8 cellular contexts compared by ENCODE assay signal in genomic region chr10:110336111-110336721, GRCh38. TPM values are rescaled to one million over a fixed set of nuclear protein-coding genes. Genes with fewer than 3 reads are reported as not detected.
DNase-seq lines count a peak whose midpoint lies in the region; ATAC-seq, FAIRE-seq and TF ChIP-seq lines count a peak whose summit lies in the region.

No MANE protein-coding gene starts in this region.

- no peaks in the 10 kb centered on the region for H3K79me2 ChIP-seq in keratinocyte (ENCODE audit: control insufficient read depth, insufficient read depth, low read length)

- DNase-seq in ACHN = peak; percentile 90
- DNase-seq in HFFc6 = peak; percentile 96
- peak; percentile 94 for DNase-seq in astrocyte of the cerebellum (ENCODE audit: low read depth)
- DNase-seq in keratinocyte (ENCODE audit: low read depth, low spot score) = peak; percentile 73
- DNase-seq in NCI-H1105 (lab: John Stamatoyannopoulos, UW) = no peak
- DNase-seq in stomach = no peak
- DNase-seq in mesenteric fat pad (ENCODE audit: low spot score) = no peak

- H3K4me3 ChIP-seq in astrocyte of the cerebellum (ENCODE audit: low read depth, low read length) (no peak overlapping the region), keratinocyte (ENCODE audit: control insufficient read depth in 2 of 3, extremely low read depth in 1 of 3, insufficient read depth in 2 of 3, low read depth in 1 of 3, low read length in 3 of 3) (peak overlapping the region in 1 of 3 experiments; percentile 43), stomach (no peak overlapping the region)

- WGBS in stomach, 5 donors = 47 to 77% (median 59%) methylated on average over 10 of the region's 10 CpGs

- H3K9ac ChIP-seq in keratinocyte (ENCODE audit: control insufficient read depth, extremely low read depth, insufficient read depth, low read length) = peak overlapping the region; percentile 46

- H3K4me2 ChIP-seq in keratinocyte (ENCODE audit: control insufficient read depth, extremely low read depth, insufficient read depth, low read depth, low read length) = peak overlapping the region; percentile 65

- 0 out of 2 replicates have a peak, but pooled peaks cover 8% of the 10 kb centered on the region for H3K36me3 Mint-ChIP-seq in HFFc6 (ENCODE audit: low read depth)

- no peak for TF ChIP-seq EP300 in stomach (IDR thresholded peaks at IDR 0.05)

- no peaks in the 10 kb centered on the region for H3K27me3 Mint-ChIP-seq in HFFc6 (ENCODE audit: insufficient read depth)

- no peaks in the 10 kb centered on the region for H3K9me3 ChIP-seq in keratinocyte (ENCODE audit: control insufficient read depth, low read depth, low read length)
- H3K9me3 ChIP-seq in stomach = peaks cover 4 to 10% (median 5%) of the 10 kb centered on the region in 4 donors

- ATAC-seq in GM18867 (IDR thresholded peaks at IDR 0.05; ENCODE audit: unreplicated experiment) = no peak

- H3K27me3 ChIP-seq in keratinocyte (ENCODE audit: control insufficient read depth, extremely low read depth, insufficient read depth, low read length) (no peaks in the 10 kb centered on the region), stomach (no peaks in the 10 kb centered on the region)

- no peaks in the 10 kb centered on the region for H4K20me1 ChIP-seq in keratinocyte (ENCODE audit: control insufficient read depth, extremely low read depth, insufficient read depth, low read length)

- H3K27ac ChIP-seq in keratinocyte (ENCODE audit: control insufficient read depth, insufficient read depth, low read length) (peak overlapping the region; percentile 67), stomach (no peak overlapping the region)

- TF ChIP-seq POLR2A in stomach (IDR thresholded peaks at IDR 0.05) = no peak

- dilution Hi-C loops in keratinocyte (cut with MboI; ENCODE audit: extremely low pct_ligation_motif_present, low sequenced_read_pairs) = no loop called here

- H3K4me1 ChIP-seq in keratinocyte (ENCODE audit: control insufficient read depth, extremely low read depth, insufficient read depth, low read length) = peaks cover 20% of the 10 kb centered on the region
- H3K4me1 ChIP-seq in stomach = peaks cover 0 to 11% (median 0%) of the 10 kb centered on the region in 4 donors

- H3K9me1 ChIP-seq in keratinocyte (ENCODE audit: control insufficient read depth, extremely low read depth, insufficient read depth, low read length) = no peaks in the 10 kb centered on the region

- peak overlapping the region; percentile 85 for H3K27ac Mint-ChIP-seq in HFFc6

- peaks cover 55% of the 10 kb centered on the region for H3K4me1 Mint-ChIP-seq in HFFc6 (ENCODE audit: low read depth)

- FAIRE-seq in keratinocyte (lab: Jason Lieb, UNC) = peak; percentile 89

- peaks cover 7% of the 10 kb centered on the region for H3K9me3 Mint-ChIP-seq in HFFc6

- TF ChIP-seq CTCF in HFFc6 (IDR thresholded peaks at IDR 0.05) (peak; percentile 68), astrocyte of the cerebellum (IDR thresholded peaks at IDR 0.05; ENCODE audit: low read depth, low read length, missing control alignments) (peak; percentile 19), keratinocyte (optimal IDR thresholded peaks at IDR 0.05 in 1 of 3, IDR thresholded peaks at IDR 0.05 in 1 of 3, conservative IDR thresholded peaks at IDR 0.05 in 1 of 3; ENCODE audit: extremely low read depth in 1 of 3, insufficient read depth in 2 of 3, low read length in 3 of 3) (peak in 1 of 3 experiments; percentile 27), stomach (IDR thresholded peaks at IDR 0.05) (no peak)

- in situ Hi-C loops in ACHN (cut with HindIII; ENCODE audit: low pct_ligation_motif_present, low pct_unique_long_range_greater_than_20kb, low sequenced_read_pairs) (no loop called here), astrocyte of the cerebellum (cut with HindIII; ENCODE audit: low sequenced_read_pairs) (loop anchor here (5.0 kb wide), 1 partner anchor 76 kb away; no protein-coding TSS in a partner anchor)

- intact Hi-C loops in stomach (cut with DNase I; ENCODE audit: low total_unique reads) = no loop called here

- peak overlapping the region; percentile 78 for H3K4me3 Mint-ChIP-seq in HFFc6

- H3K36me3 ChIP-seq in keratinocyte (ENCODE audit: control insufficient read depth in 2 of 2, extremely low read depth in 1 of 2, insufficient read depth in 2 of 2, low read length in 2 of 2) (no peaks in the 10 kb centered on the region), stomach (no peaks in the 10 kb centered on the region)

- peak overlapping the region; percentile 49 for H2AFZ ChIP-seq in keratinocyte (ENCODE audit: control insufficient read depth, low read length)

RNA-seq across cellular contexts. Expression of gene SMNDC1, which starts 31.5 kb away (rescaled TPM):
- total RNA-seq in HFFc6 (2021; fragmentation: NEBNext Ultra II Directional; extraction: Animal tissue kit (Norgen Biotek cat#: 25700)) = 10 to 100 TPM; 31.5 to 37.5 (median 34.8) TPM
- polyA plus RNA-seq in keratinocyte (9.5 to 19.8 TPM (median 17.3 TPM) in 3 replicates), stomach (10 to 100 TPM in 1 of 3 donors, 1 to 10 TPM in 2; 7.7 to 21.7 (median 8.7) TPM)
- 83.1 TPM for polyA plus RNA-seq in keratinocyte (2011; ENCODE audit: low read depth)
- polyA plus RNA-seq in keratinocyte (2011; cell fraction: cytosol; rRNA removed) = 17.0 and 27.9 TPM in 2 replicates
- 21.1 and 30.5 TPM in 2 replicates for polyA plus RNA-seq in keratinocyte (2011; cell fraction: nucleus; rRNA removed)
- 21.5 and 34.8 TPM in 2 replicates for polyA plus RNA-seq in keratinocyte (2012; ENCODE audit: low replicate concordance)
- polyA minus RNA-seq in keratinocyte = 1.8 to 8.0 TPM (median 2.8 TPM) in 3 replicates
- polyA minus RNA-seq in keratinocyte (2011; cell fraction: cytosol; rRNA and poly(A)+ RNA removed) = 5.9 TPM
- 3.4 and 6.5 TPM in 2 replicates for polyA minus RNA-seq in keratinocyte (2011; cell fraction: nucleus; rRNA and poly(A)+ RNA removed)
- total RNA-seq in stomach (10 to 100 TPM in 3 of 5 donors, 1 to 10 TPM in 2; 7.8 to 31.6 (median 29.0) TPM), mesenteric fat pad (26.1 TPM)

Comparison
In these comparisons a context has a peak if more than half of its experiments do, and no peak if none do; other contexts are left out.
1. DNase-seq: peak in ACHN (single experiment), HFFc6 (single experiment), astrocyte of the cerebellum (single experiment) and keratinocyte (single experiment); none in NCI-H1105 (single experiment), stomach (single experiment) and mesenteric fat pad (single experiment).
2. CTCF ChIP-seq: peak in HFFc6 (single experiment) and astrocyte of the cerebellum (single experiment); none in stomach (0 of 7).